24 cellular contexts compared by ENCODE assay signal in genomic region chr2:129299338-129299737, GRCh38.
"Had no signal": no experiment of that assay in that cellular context is flagged by ENCODE, and none has a peak within 500 bp of the region (broad histone marks: within the 10 kb centered on the region; RNA-seq: fewer than 3 reads in every experiment).

No MANE protein-coding gene starts in this region.

- H3K36me3 ChIP-seq: colonic mucosa, esophagus muscularis mucosa, gastroesophageal sphincter, heart left ventricle, left lung, lower lobe of right lung had no signal

- H3K4me3 Mint-ChIP-seq: immature natural killer cell, mesothelial cell of epicardium had no signal

- H3K27me3 ChIP-seq: colonic mucosa, dorsolateral prefrontal cortex, esophagus muscularis mucosa, foreskin keratinocyte, gastroesophageal sphincter, heart left ventricle, hepatocyte, left lung had no signal

- H3K27ac Mint-ChIP-seq: immature natural killer cell, mesothelial cell of epicardium had no signal

- H3K4me2 ChIP-seq: hepatocyte had no signal

- H3K9me3 ChIP-seq: colonic mucosa, esophagus muscularis mucosa, left lung, lower lobe of right lung, mucosa of descending colon had no signal

- H3K4me1 ChIP-seq: colonic mucosa, foreskin keratinocyte, left lung had no signal

- H2AFZ ChIP-seq: hepatocyte had no signal

- ATAC-seq: foreskin keratinocyte, gastroesophageal sphincter, heart left ventricle, left colon, left lung, left ventricle myocardium superior, mucosa of descending colon had no signal

- H3K79me2 ChIP-seq: hepatocyte had no signal

- H3K27ac ChIP-seq: colonic mucosa, dorsolateral prefrontal cortex, foreskin keratinocyte, heart left ventricle, hepatocyte, left lung, lower lobe of right lung had no signal

- DNase-seq: cerebellar nuclear complex; colonic mucosa; cortex of kidney; dermis blood vessel endothelial cell; dorsolateral prefrontal cortex; effector CD4-positive, alpha-beta T cell; effector memory CD4-positive, alpha-beta T cell; foreskin keratinocyte; heart left ventricle; hypothalamus; immature natural killer cell; islet precursor cell; kidney; kidney glomerular epithelial cell; left colon; left lung; left ventricle myocardium superior; lower lobe of right lung; mesenchymal stem cell; mucosa of descending colon had no signal

- H3K4me3 ChIP-seq: colonic mucosa, dorsolateral prefrontal cortex, esophagus muscularis mucosa, gastroesophageal sphincter, heart left ventricle, hepatocyte, left lung, lower lobe of right lung, mucosa of descending colon had no signal

- H3K4me1 Mint-ChIP-seq: immature natural killer cell had no signal

- H3K36me3 Mint-ChIP-seq: immature natural killer cell, mesothelial cell of epicardium had no signal
